9 cellular contexts compared by ENCODE assay signal in the genomic region with DNA sequence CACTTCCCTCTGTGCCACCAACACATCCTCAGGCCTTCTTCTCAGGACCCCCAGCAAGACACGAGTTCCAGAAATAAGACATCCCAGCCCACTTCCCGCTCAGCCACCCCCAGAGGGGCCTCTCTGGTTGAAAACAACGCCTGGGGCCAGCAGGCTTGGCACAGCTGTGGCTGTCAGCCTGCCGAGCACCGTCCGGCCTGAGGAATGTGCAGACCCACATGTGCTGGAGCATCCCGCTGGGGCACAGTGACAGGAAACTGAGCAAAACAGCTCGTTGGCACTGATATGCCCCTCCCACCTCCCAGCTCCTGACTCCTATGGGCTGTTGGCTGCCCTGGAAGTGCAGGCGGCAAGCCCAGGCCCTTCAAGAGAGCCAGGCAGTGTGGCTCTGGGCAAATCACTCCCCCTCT. TPM values are rescaled to one million over a fixed set of nuclear protein-coding genes. Genes with fewer than 3 reads are reported as not detected.
DNase-seq lines count a peak whose midpoint lies in the region; ATAC-seq and TF ChIP-seq lines count a peak whose summit lies in the region.
"Had no signal": no experiment of that assay in that cellular context is flagged by ENCODE, and none has a peak within 500 bp of the region (broad histone marks: within the 10 kb centered on the region; RNA-seq: fewer than 3 reads in every experiment).

No MANE protein-coding gene starts in this region.

- peaks cover 12% of the 10 kb centered on the region for H3K4me1 Mint-ChIP-seq in Calu3 (ENCODE audit: low read depth, unreplicated experiment)

- CTCF ChIA-PET in Calu3 (lab: Charles Lee) = interaction anchor here (3.1 kb wide), 1 partner anchor 73 kb away, joined by 13 read pairs; no protein-coding TSS in a partner anchor

- H3K79me2 ChIP-seq in OCI-LY3 (ENCODE audit: low read length) = peaks cover 52% of the 10 kb centered on the region

- DNase-seq in NCI-H748 (lab: John Stamatoyannopoulos, UW; ENCODE audit: unreplicated experiment) (peak; percentile 51), NCI-H748 treated with DMSO at 0.1 percent for 48 hours (lab: John Stamatoyannopoulos, UW) (no peak), Calu3 (no peak)
- DNase-seq: DND-41 had no signal

- H3K27me3 Mint-ChIP-seq in Calu3 (ENCODE audit: unreplicated experiment) = no peaks in the 10 kb centered on the region

- H3K27ac ChIP-seq in OCI-LY3 (ENCODE audit: low read length) (peak overlapping the region; percentile 83), duodenal mucosa (ENCODE audit: low read depth, low read length) (no peak overlapping the region)

- H3K9ac ChIP-seq in OCI-LY3 (ENCODE audit: low read length) (peak overlapping the region; percentile 87), duodenal mucosa (ENCODE audit: low read depth in 1 of 2, low read length in 2 of 2) (peak overlapping the region; percentile 45 to 63), mucosa of stomach (ENCODE audit: low read length) (no peak overlapping the region)

- no peaks in the 10 kb centered on the region for H3K36me3 Mint-ChIP-seq in Calu3 (ENCODE audit: insufficient read depth, unreplicated experiment)

- BruUV-seq in Calu3 (replicated peaks; lab: Mats Ljungman, UMichigan) = no TSS peak

- no peaks in the 10 kb centered on the region for H3K9me3 Mint-ChIP-seq in Calu3 (ENCODE audit: low read depth, unreplicated experiment)

- no peak overlapping the region for H2AFZ ChIP-seq in OCI-LY3 (ENCODE audit: low read depth, low read length)

- TF ChIP-seq CTCF in OCI-LY3 (IDR thresholded peaks at IDR 0.05; ENCODE audit: low read depth, low read length) (no peak), Calu3 (IDR thresholded peaks at IDR 0.05; ENCODE audit: unreplicated experiment) (no peak)

- H3K36me3 ChIP-seq in OCI-LY3 (replicated peaks; ENCODE audit: low read depth, low read length) (peaks cover 9% of the 10 kb centered on the region), duodenal mucosa (ENCODE audit: control insufficient read depth in 1 of 2, insufficient read depth in 2 of 2, low read length in 2 of 2) (no peaks in the 10 kb centered on the region), mucosa of stomach (ENCODE audit: control insufficient read depth, insufficient read depth, low read length) (no peaks in the 10 kb centered on the region)

- peak overlapping the region; percentile 88 for H3K4me2 ChIP-seq in OCI-LY3 (ENCODE audit: low read length)

- H3K27me3 ChIP-seq in OCI-LY3 (ENCODE audit: low read depth, low read length) (no peaks in the 10 kb centered on the region), duodenal mucosa (ENCODE audit: control insufficient read depth in 1 of 2, insufficient read depth in 2 of 2, low read length in 2 of 2) (no peaks in the 10 kb centered on the region), mucosa of stomach (ENCODE audit: control insufficient read depth, insufficient read depth, low read length) (peaks cover 8% of the 10 kb centered on the region)

- peaks cover 27% of the 10 kb centered on the region for H4K20me1 ChIP-seq in OCI-LY3 (ENCODE audit: insufficient read depth, low read length)

- no peak overlapping the region for H3K27ac Mint-ChIP-seq in Calu3 (ENCODE audit: unreplicated experiment)

- H3K4me1 ChIP-seq in OCI-LY3 (ENCODE audit: low read length) (peaks cover 48% of the 10 kb centered on the region), duodenal mucosa (ENCODE audit: control insufficient read depth in 1 of 2, insufficient read depth in 2 of 2, low read length in 2 of 2) (peaks cover 51% of the 10 kb centered on the region in 2 donors), mucosa of stomach (ENCODE audit: control insufficient read depth, insufficient read depth, low read length) (peaks cover 37% of the 10 kb centered on the region)

- intact Hi-C loops in Calu3 (cut with micrococcal nuclease; ENCODE audit: unreplicated experiment) = no loop called here

- H3K4me3 Mint-ChIP-seq in Calu3 (ENCODE audit: low read depth, unreplicated experiment) = no peak overlapping the region

- ATAC-seq in GM19351 (IDR thresholded peaks at IDR 0.05; ENCODE audit: unreplicated experiment) (no peak), HG02970 (IDR thresholded peaks at IDR 0.05; ENCODE audit: low FRiP score, unreplicated experiment) (no peak)

- H3K9me3 ChIP-seq in OCI-LY3 (ENCODE audit: insufficient read depth, low read length) (no peaks in the 10 kb centered on the region), duodenal mucosa (ENCODE audit: control insufficient read depth in 1 of 2, low read length in 2 of 2) (no peaks in the 10 kb centered on the region), mucosa of stomach (ENCODE audit: control insufficient read depth, low read length) (no peaks in the 10 kb centered on the region)

- H3K4me3 ChIP-seq in OCI-LY3 (ENCODE audit: low read length) (peak overlapping the region; percentile 81), duodenal mucosa (ENCODE audit: low read depth in 1 of 2, low read length in 2 of 2) (peak overlapping the region; percentile 60 to 76), mucosa of stomach (ENCODE audit: low read length) (peak overlapping the region; percentile 38)

RNA-seq across cellular contexts. Expression of gene SYNE3, which starts 1.4 kb away (rescaled TPM):
- 0.97 and 1.1 TPM in 2 replicates for total RNA-seq in Calu3 (2022)

RNA-seq across cellular contexts. Expression of gene GLRX5, which starts 19.8 kb away (rescaled TPM):
- 54.8 and 58.0 TPM in 2 replicates for total RNA-seq in Calu3 (2022)
